ENCODE assay signal across 8 cellular contexts in genomic region chr3:188947401-188947982, GRCh38.
DNase-seq lines count a peak whose midpoint lies in the region; ATAC-seq, FAIRE-seq and TF ChIP-seq lines count a peak whose summit lies in the region.

No MANE protein-coding gene starts in this region.

- H3K36me3 Mint-ChIP-seq in CD4-positive, alpha-beta T cell (ENCODE audit: low read depth), result no peaks in the 10 kb centered on the region

- 5% methylated on average over 33 of the region's 33 CpGs; no CpG with 5 or more reads in 1 of the 2 experiments for WGBS in H1 (ENCODE audit: extremely low coverage in 1 of 2, insufficient coverage in 1 of 2, insufficient read length in 1 of 2, insufficient replicate concordance in 2 of 2, low coverage in 1 of 2, low lambda C conversion rate in 2 of 2, missing lambda C conversion rate in 1 of 2), 2 experiments
- 5% methylated on average over 19 of the region's 33 CpGs for WGBS in right lobe of liver (ENCODE audit: insufficient coverage, low coverage, low lambda C conversion rate, missing lambda C conversion rate)

- H3K18ac ChIP-seq in H1 (ENCODE audit: extremely low read depth, low read length), result peak overlapping the region; percentile 100

- 0 out of 2 replicates have a peak overlapping the region, but pooled peaks have one; percentile 77 for H2BK20ac ChIP-seq in H1 (ENCODE audit: low read length)

- TF ChIP-seq POLR2A in H1 (IDR thresholded peaks at IDR 0.05; ENCODE audit: control extremely low read depth in 1 of 2, low read depth in 2 of 2, low read length in 2 of 2), result peak; percentile 41 to 61
- peak; percentile 93 for TF ChIP-seq POLR2A in right lobe of liver (IDR thresholded peaks at IDR 0.05)

- no peaks in the 10 kb centered on the region for H4K20me1 ChIP-seq in PC-3 (ENCODE audit: low read length)
- no peaks in the 10 kb centered on the region for H4K20me1 ChIP-seq in H1 (replicated peaks in 1 of 2; ENCODE audit: control insufficient read depth in 1 of 2, insufficient read depth in 2 of 2, low read length in 2 of 2)

- no peaks in the 10 kb centered on the region for H3K79me1 ChIP-seq in H1 (ENCODE audit: low read depth, low read length)

- no peak for TF ChIP-seq CTCF in CD4-positive, alpha-beta T cell (IDR thresholded peaks at IDR 0.05)
- peak; percentile 56; the same call in 1 of the 2 replicates for TF ChIP-seq CTCF in PC-3 (conservative IDR thresholded peaks at IDR 0.05; ENCODE audit: low read depth, low read length)
- peak; percentile 12 to 55 (median 31) for TF ChIP-seq CTCF in H1 (IDR thresholded peaks at IDR 0.05; ENCODE audit: control extremely low read depth in 1 of 3, insufficient read depth in 1 of 3, low read depth in 1 of 3, low read length in 3 of 3)
- TF ChIP-seq CTCF in right lobe of liver (IDR thresholded peaks at IDR 0.05), result peak; percentile 10 to 44 (median 26)

- peak overlapping the region; percentile 99 for H4K5ac ChIP-seq in H1 (ENCODE audit: insufficient read length, low read depth, low read length)

- H4K8ac ChIP-seq in H1 (ENCODE audit: extremely low read depth, insufficient read depth, low read length), result peak overlapping the region; percentile 66; the same call in 1 of the 2 replicates

- H3K4me2 ChIP-seq in PC-3 (ENCODE audit: low read length), result peak overlapping the region; percentile 92
- H3K4me2 ChIP-seq in H1 (ENCODE audit: insufficient read depth in 1 of 2, low read depth in 2 of 2, low read length in 2 of 2), result peak overlapping the region; percentile 94 to 95

- POLR2A ChIA-PET in CD4-positive, alpha-beta T cell (lab: Charles Lee), result interaction anchor here (0.5 kb wide), 1 partner anchor 234 kb away, joined by 3 read pairs; no protein-coding TSS in a partner anchor
- POLR2A ChIA-PET in PC-3 (lab: Charles Lee; ENCODE audit: unreplicated experiment), result interaction anchor here (0.5 to 1.2 kb wide), 5 partner anchors 47 to 1139 kb away, joined by 3 to 4 read pairs (median 3); no protein-coding TSS in a partner anchor
- POLR2A ChIA-PET in H1 (lab: Charles Lee; ENCODE audit: partially characterized antibody), result interaction anchor here (1.2 to 2.3 kb wide), 5 partner anchors 10 to 1208 kb away, joined by 3 to 13 read pairs (median 7); partner anchors contain the start of gene BCL6

- H2BK5ac ChIP-seq in H1 (ENCODE audit: low read depth, low read length), result peak overlapping the region; percentile 95

- H3K27me3 ChIP-seq in CD4-positive, alpha-beta T cell (ENCODE audit: control insufficient read depth, insufficient read depth, low read length), result no peaks in the 10 kb centered on the region
- H3K27me3 ChIP-seq in PC-3 (ENCODE audit: low read length), result no peaks in the 10 kb centered on the region
- H3K27me3 ChIP-seq in H1 (replicated peaks in 1 of 4; ENCODE audit: control insufficient read depth in 3 of 4, extremely low read depth in 1 of 4, insufficient read depth in 3 of 4, low read length in 3 of 4), result peaks cover 0 to 4% (median 1%) of the 10 kb centered on the region in 4 experiments; a peak in 1 of 7 replicates
- H3K27me3 ChIP-seq in right lobe of liver, result no peaks in the 10 kb centered on the region

- H4K91ac ChIP-seq in H1 (replicated peaks; ENCODE audit: insufficient read length, low read length), result peak overlapping the region; percentile 86

- FAIRE-seq in H1 (lab: Jason Lieb, UNC), result no peak

- 0 out of 2 replicates have a peak overlapping the region, but pooled peaks have one; percentile 89 for H2BK15ac ChIP-seq in H1 (ENCODE audit: low read length)

- intact Hi-C loops in CD4-positive, alpha-beta T cell (cut with DNase I, micrococcal nuclease), result no loop called here
- intact Hi-C loops in PC-3 (cut with micrococcal nuclease) (loop anchor here (5.0 kb wide), 2 partner anchors 45 to 115 kb away; no protein-coding TSS in a partner anchor), right lobe of liver (cut with DNase I) (loop anchor here in 1 of 2 donors (10.0 kb wide), 1 partner anchor 1203 kb away; the partner anchor contains the start of gene BCL6)

- peaks cover 4% of the 10 kb centered on the region for H3K23me2 ChIP-seq in H1 (ENCODE audit: low read depth, low read length)

- peak overlapping the region; percentile 67 for H3K4me3 ChIP-seq in PC-3 (ENCODE audit: low read length)
- H3K4me3 ChIP-seq in H1 (ENCODE audit: extremely low read depth in 1 of 4, insufficient read depth in 2 of 4, low read depth in 3 of 4, low read length in 4 of 4), result peak overlapping the region; percentile 49 to 71 (median 66)
- H3K4me3 ChIP-seq in right lobe of liver, result peak overlapping the region; percentile 64 to 75 (median 65)

- H3K9me3 ChIP-seq in CD4-positive, alpha-beta T cell (ENCODE audit: control insufficient read depth, low read length), result no peaks in the 10 kb centered on the region
- H3K9me3 ChIP-seq in PC-3 (ENCODE audit: low read length), result no peaks in the 10 kb centered on the region
- H3K9me3 ChIP-seq in H1 (ENCODE audit: insufficient read depth in 2 of 2, low read depth in 1 of 2, low read length in 1 of 2), result no peaks in the 10 kb centered on the region
- no peaks in the 10 kb centered on the region for H3K9me3 ChIP-seq in right lobe of liver

- no peak overlapping the region for H2AK5ac ChIP-seq in H1 (ENCODE audit: low read depth, low read length)

- H3K4ac ChIP-seq in H1 (replicated peaks; ENCODE audit: insufficient read length, low read depth, low read length), result no peak overlapping the region

- no peak for DNase-seq in CD4-positive, alpha-beta T cell
- DNase-seq in PC-3 (peak; percentile 92), H1 (ENCODE audit: low read depth in 1 of 2, low spot score in 2 of 2) (peak; percentile 74 to 92), right lobe of liver (peak; percentile 84 to 93 (median 91))
- DNase-seq in stimulated activated naive CD8-positive, alpha-beta T cell treated with anti-CD3 and anti-CD28 coated beads, Interleukin-15, amount 100 ng/mL, for 72 hours, result peak in 1 of 2 donors; percentile 20

- no peak overlapping the region for H3K27ac Mint-ChIP-seq in CD4-positive, alpha-beta T cell
- H3K27ac Mint-ChIP-seq in stimulated activated naive CD8-positive, alpha-beta T cell treated with anti-CD3 and anti-CD28 coated beads, Interleukin-15, amount 100 ng/mL, for 72 hours, result no peak overlapping the region

- H3K9ac ChIP-seq in PC-3 (ENCODE audit: low read length) (peak overlapping the region; percentile 86), H1 (replicated peaks in 1 of 4; ENCODE audit: extremely low read depth in 1 of 4, low read depth in 3 of 4, low read length in 3 of 4) (peak overlapping the region in 3 of 4 experiments; percentile 49 to 78 (median 64); a peak in 6 of 7 replicates)

- BruUV-seq in PC-3 (replicated peaks; lab: Mats Ljungman, UMichigan), result no TSS peak

- no peaks in the 10 kb centered on the region for H3K9me3 Mint-ChIP-seq in CD4-positive, alpha-beta T cell
- H3K9me3 Mint-ChIP-seq in stimulated activated naive CD8-positive, alpha-beta T cell treated with anti-CD3 and anti-CD28 coated beads, Interleukin-15, amount 100 ng/mL, for 72 hours, result no peaks in the 10 kb centered on the region

- no peak overlapping the region for H2BK120ac ChIP-seq in H1 (replicated peaks; ENCODE audit: low read depth, low read length)

- no peak overlapping the region for H3K56ac ChIP-seq in H1 (replicated peaks; ENCODE audit: insufficient read length, low read depth, low read length)

- H3K79me2 ChIP-seq in PC-3 (ENCODE audit: low read length) (no peaks in the 10 kb centered on the region), H1 (ENCODE audit: control insufficient read depth in 1 of 2, insufficient read depth in 2 of 2, low read length in 2 of 2) (no peaks in the 10 kb centered on the region)

- CTCF ChIA-PET in CD4-positive, alpha-beta T cell (lab: Charles Lee), result no interaction called here
- CTCF ChIA-PET in PC-3 (lab: Charles Lee), result interaction anchor here (0.5 to 1.0 kb wide), 5 partner anchors 11 to 1266 kb away, joined by 3 to 21 read pairs (median 7); no protein-coding TSS in a partner anchor
- CTCF ChIA-PET in H1 (lab: Charles Lee; ENCODE audit: partially characterized antibody), result interaction anchor here (0.5 to 1.5 kb wide), 10 partner anchors 9 to 1207 kb away, joined by 3 to 6 read pairs (median 4); no protein-coding TSS in a partner anchor

- peak; percentile 30; the same call in 1 of the 2 replicates for TF ChIP-seq RAD21 in Ishikawa (IDR thresholded peaks at IDR 0.05; ENCODE audit: low read depth)
- peak in 1 of 2 experiments; percentile 32; a peak in 1 of 4 replicates for TF ChIP-seq RAD21 in H1 (IDR thresholded peaks at IDR 0.05 in 1 of 2, conservative IDR thresholded peaks at IDR 0.05 in 1 of 2; ENCODE audit: low read depth in 2 of 2, low read length in 2 of 2)

- H3F3A ChIP-seq in PC-3 (ENCODE audit: low read length, unreplicated experiment), result no peaks in the 10 kb centered on the region

- H2BK12ac ChIP-seq in H1 (ENCODE audit: low read depth, low read length), result peak overlapping the region; percentile 96

- no peaks in the 10 kb centered on the region for H3K9me2 ChIP-seq in PC-3 (replicated peaks; ENCODE audit: low read length)

- TF ChIP-seq EP300 in Ishikawa (IDR thresholded peaks at IDR 0.05; ENCODE audit: borderline replicate concordance) (no peak; the same call in 1 of the 2 replicates), H1 (IDR thresholded peaks at IDR 0.05; ENCODE audit: borderline replicate concordance in 1 of 2, low read depth in 2 of 2, low read length in 2 of 2) (no peak)

- H2AFZ ChIP-seq in PC-3 (ENCODE audit: low read length) (peak overlapping the region; percentile 88), H1 (ENCODE audit: low read length) (peak overlapping the region; percentile 97)

- H3K4me1 ChIP-seq in PC-3 (ENCODE audit: insufficient read depth, low read length), result peaks cover 45% of the 10 kb centered on the region
- peaks cover 3 to 12% (median 8%) of the 10 kb centered on the region in 4 experiments; a peak in 6 of 7 replicates for H3K4me1 ChIP-seq in H1 (replicated peaks in 1 of 4; ENCODE audit: control insufficient read depth in 3 of 4, insufficient read depth in 4 of 4, low read length in 3 of 4)
- peaks cover 0 to 49% (median 11%) of the 10 kb centered on the region in 4 donors for H3K4me1 ChIP-seq in right lobe of liver

- peak; percentile 24 for ATAC-seq in CD4-positive, alpha-beta T cell (ENCODE audit: poor library complexity)
- peak; percentile 75 for ATAC-seq in PC-3
- ATAC-seq in right lobe of liver, result peak; percentile 72 to 90 (median 78)
- no peak for ATAC-seq in stimulated activated naive CD8-positive, alpha-beta T cell treated with anti-CD3 and anti-CD28 coated beads, Interleukin-15, amount 100 ng/mL, for 72 hours
- no peak for ATAC-seq in HG02852 (IDR thresholded peaks at IDR 0.05; ENCODE audit: unreplicated experiment)
- ATAC-seq in HG02981 (IDR thresholded peaks at IDR 0.05; ENCODE audit: unreplicated experiment), result no peak

- H3K4me3 Mint-ChIP-seq in CD4-positive, alpha-beta T cell, result no peak overlapping the region
- peak overlapping the region; percentile 50 to 63 for H3K4me3 Mint-ChIP-seq in stimulated activated naive CD8-positive, alpha-beta T cell treated with anti-CD3 and anti-CD28 coated beads, Interleukin-15, amount 100 ng/mL, for 72 hours

- no peaks in the 10 kb centered on the region for H3K4me1 Mint-ChIP-seq in CD4-positive, alpha-beta T cell (ENCODE audit: low read depth)
- peaks cover 37% of the 10 kb centered on the region for H3K4me1 Mint-ChIP-seq in stimulated activated naive CD8-positive, alpha-beta T cell treated with anti-CD3 and anti-CD28 coated beads, Interleukin-15, amount 100 ng/mL, for 72 hours

- no peak overlapping the region for H3K14ac ChIP-seq in H1 (ENCODE audit: insufficient read length)

- peaks cover 31% of the 10 kb centered on the region for H3K27me3 Mint-ChIP-seq in CD4-positive, alpha-beta T cell
- peaks cover 48% of the 10 kb centered on the region for H3K27me3 Mint-ChIP-seq in stimulated activated naive CD8-positive, alpha-beta T cell treated with anti-CD3 and anti-CD28 coated beads, Interleukin-15, amount 100 ng/mL, for 72 hours

- H3K23ac ChIP-seq in H1 (ENCODE audit: insufficient read length), result no peak overlapping the region

- no peaks in the 10 kb centered on the region for H3K36me3 ChIP-seq in PC-3 (ENCODE audit: low read depth, low read length)
- no peaks in the 10 kb centered on the region for H3K36me3 ChIP-seq in H1 (ENCODE audit: control insufficient read depth in 2 of 4, insufficient read depth in 4 of 4, low read length in 3 of 4)
- H3K36me3 ChIP-seq in right lobe of liver, result no peaks in the 10 kb centered on the region

- H3K27ac ChIP-seq in CD4-positive, alpha-beta T cell (ENCODE audit: low read depth, low read length), result no peak overlapping the region
- H3K27ac ChIP-seq in PC-3 (ENCODE audit: low read length) (peak overlapping the region; percentile 94), H1 (ENCODE audit: low read depth, low read length) (peak overlapping the region; percentile 82), right lobe of liver (peak overlapping the region; percentile 72 to 98 (median 97))

Comparison
In these comparisons a context has a peak if more than half of its experiments do, and no peak if none do; other contexts are left out.
1. ATAC-seq: peak in CD4-positive, alpha-beta T cell (single experiment), PC-3 (single experiment) and right lobe of liver (4 of 4); none in stimulated activated naive CD8-positive, alpha-beta T cell treated with anti-CD3 and anti-CD28 coated beads, Interleukin-15, amount 100 ng/mL, for 72 hours (single experiment), HG02852 (single experiment) and HG02981 (single experiment).
2. DNase-seq: peak in PC-3 (single experiment), H1 (2 of 2) and right lobe of liver (3 of 3); none in CD4-positive, alpha-beta T cell (0 of 10).
3. Peak in every context shown above with its lines, with median percentiles within 50 percentile points of each other: H3K4me3 ChIP-seq.